1 cellular context compared by ENCODE assay signal in genomic region chr3:11239796-11240195, GRCh38.
TF ChIP-seq lines count a peak whose summit lies in the region.

No MANE protein-coding gene starts in this region.

TF ChIP-seq in IMR-90, 13 proteins besides CTCF, POLR2A, EP300 and RAD21:
- no peak for TF ChIP-seq SMC3 (IDR thresholded peaks at IDR 0.05; ENCODE audit: low read depth, low read length)
- no peak for TF ChIP-seq RFX5 (IDR thresholded peaks at IDR 0.05; ENCODE audit: low read depth, low read length)
- TF ChIP-seq ELK1 (IDR thresholded peaks at IDR 0.05; ENCODE audit: borderline replicate concordance, low read depth, low read length), result no peak
- TF ChIP-seq NFE2L2 (IDR thresholded peaks at IDR 0.05; ENCODE audit: low read depth, low read length), result no peak
- no peak for TF ChIP-seq USF2 (IDR thresholded peaks at IDR 0.05; ENCODE audit: low read depth, low read length)
